12 cellular contexts compared by ENCODE assay signal in the genomic region with DNA sequence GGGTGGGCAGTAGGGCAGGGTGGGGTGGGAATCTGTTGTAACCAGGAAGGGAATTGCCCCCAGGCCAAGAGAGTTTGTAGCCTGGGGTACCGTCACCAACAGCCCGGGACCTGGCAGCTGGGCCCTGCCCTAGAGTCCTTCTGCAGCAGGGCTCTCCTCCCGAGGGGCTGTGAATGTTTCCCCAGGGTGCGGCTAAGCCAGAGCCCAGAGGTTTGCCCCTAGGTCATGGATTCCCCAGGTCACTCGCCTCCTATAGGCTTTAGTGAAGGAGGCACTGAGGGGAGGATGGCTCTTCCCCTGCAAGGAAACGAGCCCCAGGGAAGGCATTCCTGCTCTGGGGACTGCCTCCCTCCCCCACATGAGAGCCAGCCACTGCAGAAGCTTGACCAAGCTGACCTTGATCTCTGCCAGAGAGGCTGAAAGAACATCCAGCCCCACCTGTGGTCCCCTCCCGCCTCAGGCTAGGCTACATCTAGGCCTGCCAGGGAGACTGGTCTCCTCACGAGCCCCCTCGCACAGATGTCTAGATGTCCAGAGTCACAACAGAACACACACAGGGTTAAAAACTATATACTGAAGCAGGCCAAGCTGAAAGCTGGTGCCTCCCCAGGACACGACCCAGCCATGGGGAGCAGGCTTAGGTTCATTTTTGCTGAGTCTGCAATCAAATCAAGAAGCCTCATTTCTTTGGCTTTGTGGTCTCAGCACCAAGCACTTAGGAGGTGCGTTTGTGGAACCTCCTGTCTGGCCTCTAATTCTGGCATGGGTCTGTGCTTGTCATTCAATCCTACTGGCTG.
"Had no signal": no experiment of that assay in that cellular context is flagged by ENCODE, and none has a peak within 500 bp of the region (broad histone marks: within the 10 kb centered on the region; RNA-seq: fewer than 3 reads in every experiment).

No MANE protein-coding gene starts in this region.

- H3K4me3 Mint-ChIP-seq: activated CD4-positive, alpha-beta T cell treated with anti-CD3 and anti-CD28 coated beads, Interleukin-2, amount 10 ng/mL, durations not matched to agents 24 days and 14 days; activated T-cell treated with anti-CD3 and anti-CD28 coated beads, Interleukin-2, amount 50 U/mL, for 72 hours; neural crest cell had no signal

- H3K4me3 ChIP-seq: heart left ventricle, left ventricle myocardium inferior, skin epidermis, tibial artery had no signal

- H3K27me3 Mint-ChIP-seq: activated CD4-positive, alpha-beta T cell treated with anti-CD3 and anti-CD28 coated beads, Interleukin-2, amount 10 ng/mL, durations not matched to agents 24 days and 14 days had no signal

- H3K27ac ChIP-seq: heart left ventricle, left ventricle myocardium inferior, skin epidermis, tibial artery had no signal

- H3K27me3 ChIP-seq: heart left ventricle had no signal

- H3K4me1 Mint-ChIP-seq: activated CD4-positive, alpha-beta T cell treated with anti-CD3 and anti-CD28 coated beads, Interleukin-2, amount 10 ng/mL, durations not matched to agents 24 days and 14 days had no signal

- H3K9me3 ChIP-seq: heart left ventricle, left ventricle myocardium inferior, tibial artery had no signal

- H3K27ac Mint-ChIP-seq: activated CD4-positive, alpha-beta T cell treated with anti-CD3 and anti-CD28 coated beads, Interleukin-2, amount 10 ng/mL, durations not matched to agents 24 days and 14 days; activated T-cell treated with anti-CD3 and anti-CD28 coated beads, Interleukin-2, amount 50 U/mL, for 72 hours had no signal

- H3K36me3 ChIP-seq: heart left ventricle, left ventricle myocardium inferior, tibial artery had no signal

- H3K9me3 Mint-ChIP-seq: activated CD4-positive, alpha-beta T cell treated with anti-CD3 and anti-CD28 coated beads, Interleukin-2, amount 10 ng/mL, durations not matched to agents 24 days and 14 days; activated T-cell treated with anti-CD3 and anti-CD28 coated beads, Interleukin-2, amount 50 U/mL, for 72 hours had no signal

- DNase-seq: activated CD4-positive, alpha-beta T cell treated with anti-CD3 and anti-CD28 coated beads, Interleukin-2, amount 10 ng/mL, durations not matched to agents 24 days and 14 days; activated naive CD4-positive, alpha-beta T cell; activated T-cell treated with anti-CD3 and anti-CD28 coated beads, Interleukin-2, amount 50 U/mL, for 72 hours; foreskin melanocyte; heart left ventricle; left ventricle myocardium inferior; mesenchymal stem cell; retina; stimulated activated CD4-positive, alpha-beta T cell treated with anti-CD3 and anti-CD28 coated beads, Interleukin-4, amount 100 ng/mL, for 4 hours; tibial artery had no signal

- ATAC-seq: activated T-cell treated with anti-CD3 and anti-CD28 coated beads, Interleukin-2, amount 50 U/mL, for 72 hours had no signal

- H3K4me1 ChIP-seq: tibial artery had no signal
